ENCODE assay signal across 24 cellular contexts in the genomic region with DNA sequence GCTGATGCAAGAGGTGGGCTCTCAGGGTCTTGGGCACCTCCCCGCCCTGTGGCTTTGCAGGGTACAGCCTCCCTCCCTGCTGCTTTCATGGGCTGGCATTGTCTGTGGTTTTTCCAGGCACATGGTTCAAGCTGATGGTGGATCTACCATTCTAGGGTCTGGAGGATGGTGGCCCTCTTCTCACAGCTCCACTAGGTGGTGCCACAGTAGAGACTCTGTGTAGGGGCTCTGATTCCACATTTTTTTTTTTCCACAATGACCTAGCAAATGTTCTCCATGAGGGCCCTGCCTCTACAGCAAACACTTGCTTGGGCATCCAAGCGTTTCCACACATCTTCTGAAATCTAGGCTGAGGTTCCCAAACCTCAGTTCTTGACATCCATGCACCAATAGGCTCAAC.
"Had no signal": no experiment of that assay in that cellular context is flagged by ENCODE, and none has a peak within 500 bp of the region (broad histone marks: within the 10 kb centered on the region; RNA-seq: fewer than 3 reads in every experiment).

No MANE protein-coding gene starts in this region.

- H3K36me3 Mint-ChIP-seq: activated naive CD8-positive, alpha-beta T cell treated with anti-CD3 and anti-CD28 coated beads, Interleukin-2, amount 10 ng/mL, durations not matched to agents 7 days and 5 days; memory B cell had no signal

- H3K27ac ChIP-seq: breast epithelium, colonic mucosa, epithelial cell of prostate, gastroesophageal sphincter, parathyroid adenoma, tibial artery had no signal

- H3K9me3 Mint-ChIP-seq: stimulated activated naive CD8-positive, alpha-beta T cell treated with anti-CD3 and anti-CD28 coated beads, Interleukin-15, Interleukin-2, amounts not matched to agents 100 ng/mL and 50 ng/mL, for 24 hours had no signal

- H3K27ac Mint-ChIP-seq: activated B cell treated with CpG ODN at 0.5 μM for 24 hours; activated CD4-positive, alpha-beta T cell treated with anti-CD3 and anti-CD28 coated beads for 36 hours; activated naive CD4-positive, alpha-beta T cell treated with anti-CD3 and anti-CD28 coated beads for 36 hours; activated naive CD8-positive, alpha-beta T cell treated with anti-CD3 and anti-CD28 coated beads, Interleukin-2, amount 10 ng/mL, durations not matched to agents 7 days and 5 days; memory B cell; nephron; stimulated activated naive CD8-positive, alpha-beta T cell treated with anti-CD3 and anti-CD28 coated beads, Interleukin-15, Interleukin-2, amounts not matched to agents 100 ng/mL and 50 ng/mL, for 24 hours had no signal

- H3K4me3 ChIP-seq: breast epithelium, colonic mucosa, gastroesophageal sphincter, tibial artery had no signal

- H3K4me1 ChIP-seq: breast epithelium, colonic mucosa, gastroesophageal sphincter, parathyroid adenoma, tibial artery had no signal

- H3K4me3 Mint-ChIP-seq: activated B cell treated with CpG ODN at 0.5 μM for 24 hours; activated CD4-positive, alpha-beta T cell treated with anti-CD3 and anti-CD28 coated beads for 36 hours; activated naive CD4-positive, alpha-beta T cell treated with anti-CD3 and anti-CD28 coated beads for 36 hours; activated naive CD8-positive, alpha-beta T cell treated with anti-CD3 and anti-CD28 coated beads, Interleukin-2, amount 10 ng/mL, durations not matched to agents 7 days and 5 days; activated T-cell treated with anti-CD3 and anti-CD28 coated beads, Interleukin-2, amount 50 U/mL, for 4 hours; memory B cell; nephron; stimulated activated naive CD8-positive, alpha-beta T cell treated with anti-CD3 and anti-CD28 coated beads, Interleukin-15, Interleukin-2, amounts not matched to agents 100 ng/mL and 50 ng/mL, for 24 hours had no signal

- H3K4me1 Mint-ChIP-seq: activated B cell treated with CpG ODN at 0.5 μM for 24 hours; activated CD4-positive, alpha-beta T cell treated with anti-CD3 and anti-CD28 coated beads for 36 hours; activated naive CD8-positive, alpha-beta T cell treated with anti-CD3 and anti-CD28 coated beads, Interleukin-2, amount 10 ng/mL, durations not matched to agents 7 days and 5 days; memory B cell; nephron had no signal

- H3K27me3 ChIP-seq: breast epithelium, colonic mucosa, gastroesophageal sphincter, tibial artery had no signal

- H3K79me2 ChIP-seq: parathyroid adenoma had no signal

- H3K27me3 Mint-ChIP-seq: activated B cell treated with CpG ODN at 0.5 μM for 24 hours; activated CD4-positive, alpha-beta T cell treated with anti-CD3 and anti-CD28 coated beads for 36 hours; activated naive CD8-positive, alpha-beta T cell treated with anti-CD3 and anti-CD28 coated beads, Interleukin-2, amount 10 ng/mL, durations not matched to agents 7 days and 5 days; memory B cell; stimulated activated naive CD8-positive, alpha-beta T cell treated with anti-CD3 and anti-CD28 coated beads, Interleukin-15, Interleukin-2, amounts not matched to agents 100 ng/mL and 50 ng/mL, for 24 hours had no signal

- DNase-seq: activated B cell treated with CpG ODN at 0.5 μM for 24 hours; activated CD4-positive, alpha-beta T cell treated with anti-CD3 and anti-CD28 coated beads for 36 hours; activated CD4-positive, alpha-beta T cell treated with anti-CD3 and anti-CD28 coated beads, Interleukin-2, amount 50 U/mL, for 48 hours; activated CD8-positive, alpha-beta memory T cell treated with anti-CD3 and anti-CD28 coated beads, Interleukin-2, amount 50 U/mL, for 48 hours; activated naive CD4-positive, alpha-beta T cell treated with anti-CD3 and anti-CD28 coated beads for 36 hours; activated naive CD8-positive, alpha-beta T cell treated with anti-CD3 and anti-CD28 coated beads, Interleukin-2, amount 10 ng/mL, durations not matched to agents 7 days and 5 days; activated T-cell treated with anti-CD3 and anti-CD28 coated beads, Interleukin-2, amount 50 U/mL, for 4 hours; amniotic stem cell; colonic mucosa; head of caudate nucleus; hypothalamus; left ventricle myocardium superior; stimulated activated CD4-positive, alpha-beta T cell treated with anti-CD3 and anti-CD28 coated beads, Interleukin-12 subunit alpha, Interleukin-12 subunit beta, amount 100 ng/mL, for 4 hours; substantia nigra; T1000; tibial artery had no signal

- H3K9ac ChIP-seq: parathyroid adenoma had no signal

- H3K36me3 ChIP-seq: breast epithelium, colonic mucosa, gastroesophageal sphincter, tibial artery had no signal

- ATAC-seq: activated CD4-positive, alpha-beta T cell treated with anti-CD3 and anti-CD28 coated beads for 36 hours; activated T-cell treated with anti-CD3 and anti-CD28 coated beads, Interleukin-2, amount 50 U/mL, for 4 hours; gastroesophageal sphincter; left ventricle myocardium superior; right cardiac atrium had no signal
